ENCODE assay signal across 8 cellular contexts in genomic region chr12:104750061-104750460, GRCh38.
A peak's percentile ranks its signal among the peaks of the same experiment; 100 is the strongest.
DNase-seq lines count a peak whose midpoint lies in the region; ATAC-seq and TF ChIP-seq lines count a peak whose summit lies in the region.

No MANE protein-coding gene starts in this region.

- TF ChIP-seq CTCF in osteocyte (IDR thresholded peaks at IDR 0.05): no peak

- H3K36me3 ChIP-seq in adipocyte (ENCODE audit: control insufficient read depth, insufficient read depth, low read length, severe bottlenecking): no peaks in the 10 kb centered on the region

- no peaks in the 10 kb centered on the region for H3K27me3 Mint-ChIP-seq in activated T-cell treated with anti-CD3 and anti-CD28 coated beads, Interleukin-2, amount 50 U/mL, for 24 hours
- H3K27me3 Mint-ChIP-seq in natural killer cell treated with Interleukin-12 subunit alpha and Interleukin-12 subunit beta and Interleukin-15 and Interleukin-18, amount 100 ng/mL, for 72 hours: no peaks in the 10 kb centered on the region
- no peaks in the 10 kb centered on the region for H3K27me3 Mint-ChIP-seq in osteocyte (ENCODE audit: unreplicated experiment)
- no peaks in the 10 kb centered on the region for H3K27me3 Mint-ChIP-seq in activated naive CD4-positive, alpha-beta T cell treated with anti-CD3 and anti-CD28 coated beads for 36 hours (ENCODE audit: low read depth)

- H3K36me3 Mint-ChIP-seq in activated T-cell treated with anti-CD3 and anti-CD28 coated beads, Interleukin-2, amount 50 U/mL, for 24 hours (ENCODE audit: low read depth): no peaks in the 10 kb centered on the region
- H3K36me3 Mint-ChIP-seq in natural killer cell treated with Interleukin-12 subunit alpha and Interleukin-12 subunit beta and Interleukin-15 and Interleukin-18, amount 100 ng/mL, for 72 hours: no peaks in the 10 kb centered on the region
- H3K36me3 Mint-ChIP-seq in osteocyte (ENCODE audit: unreplicated experiment): no peaks in the 10 kb centered on the region
- no peaks in the 10 kb centered on the region for H3K36me3 Mint-ChIP-seq in activated naive CD4-positive, alpha-beta T cell treated with anti-CD3 and anti-CD28 coated beads for 36 hours (ENCODE audit: low read depth)

- no peak overlapping the region for H3K9ac ChIP-seq in adipocyte (ENCODE audit: low read length)

- CTCF ChIA-PET in activated naive CD4-positive, alpha-beta T cell treated with anti-CD3 and anti-CD28 coated beads for 36 hours (lab: Charles Lee): no interaction called here

- intact Hi-C loops in activated naive CD4-positive, alpha-beta T cell treated with anti-CD3 and anti-CD28 coated beads for 36 hours (cut with micrococcal nuclease): no loop called here

- H3K4me3 ChIP-seq in adipocyte (ENCODE audit: low read length): no peak overlapping the region

- DNase-seq in activated T-cell treated with anti-CD3 and anti-CD28 coated beads, Interleukin-2, amount 50 U/mL, for 24 hours: no peak
- DNase-seq in activated T-cell treated with anti-CD3 and anti-CD28 coated beads, Interleukin-2, amount 50 U/mL, for 1 hour: no peak
- DNase-seq in adipocyte (ENCODE audit: low read depth): peak; percentile 72
- DNase-seq in natural killer cell treated with Interleukin-12 subunit alpha and Interleukin-12 subunit beta and Interleukin-15 and Interleukin-18, amount 100 ng/mL, for 72 hours (ENCODE audit: low spot score): no peak
- no peak for DNase-seq in osteocyte (ENCODE audit: extremely low spot score, unreplicated experiment)
- no peak for DNase-seq in activated naive CD4-positive, alpha-beta T cell treated with anti-CD3 and anti-CD28 coated beads for 36 hours
- DNase-seq in HuH-7 (ENCODE audit: low spot score): no peak

- H3K9me3 Mint-ChIP-seq in activated T-cell treated with anti-CD3 and anti-CD28 coated beads, Interleukin-2, amount 50 U/mL, for 24 hours: no peaks in the 10 kb centered on the region
- H3K9me3 Mint-ChIP-seq in natural killer cell treated with Interleukin-12 subunit alpha and Interleukin-12 subunit beta and Interleukin-15 and Interleukin-18, amount 100 ng/mL, for 72 hours: no peaks in the 10 kb centered on the region
- no peaks in the 10 kb centered on the region for H3K9me3 Mint-ChIP-seq in osteocyte (ENCODE audit: unreplicated experiment)
- H3K9me3 Mint-ChIP-seq in activated naive CD4-positive, alpha-beta T cell treated with anti-CD3 and anti-CD28 coated beads for 36 hours: no peaks in the 10 kb centered on the region

- no peaks in the 10 kb centered on the region for H3K4me1 ChIP-seq in adipocyte (ENCODE audit: control insufficient read depth, insufficient read depth, low read length)

- H3K9me3 ChIP-seq in adipocyte (ENCODE audit: control insufficient read depth, low read length): no peaks in the 10 kb centered on the region

- H3K4me1 Mint-ChIP-seq in activated T-cell treated with anti-CD3 and anti-CD28 coated beads, Interleukin-2, amount 50 U/mL, for 24 hours (ENCODE audit: low read depth): peaks cover 53% of the 10 kb centered on the region
- peaks cover 76 to 79% of the 10 kb centered on the region in 2 donors for H3K4me1 Mint-ChIP-seq in natural killer cell treated with Interleukin-12 subunit alpha and Interleukin-12 subunit beta and Interleukin-15 and Interleukin-18, amount 100 ng/mL, for 72 hours (ENCODE audit: low read depth in 2 of 2)
- H3K4me1 Mint-ChIP-seq in osteocyte (ENCODE audit: unreplicated experiment): peaks cover 7% of the 10 kb centered on the region
- H3K4me1 Mint-ChIP-seq in activated naive CD4-positive, alpha-beta T cell treated with anti-CD3 and anti-CD28 coated beads for 36 hours (ENCODE audit: low read depth): peaks cover 43% of the 10 kb centered on the region

- H3K4me3 Mint-ChIP-seq in activated T-cell treated with anti-CD3 and anti-CD28 coated beads, Interleukin-2, amount 50 U/mL, for 24 hours: no peak overlapping the region
- peak overlapping the region; percentile 43 for H3K4me3 Mint-ChIP-seq in natural killer cell treated with Interleukin-12 subunit alpha and Interleukin-12 subunit beta and Interleukin-15 and Interleukin-18, amount 100 ng/mL, for 72 hours
- H3K4me3 Mint-ChIP-seq in osteocyte (ENCODE audit: unreplicated experiment): no peak overlapping the region
- no peak overlapping the region for H3K4me3 Mint-ChIP-seq in activated naive CD4-positive, alpha-beta T cell treated with anti-CD3 and anti-CD28 coated beads for 36 hours

- ATAC-seq in HG03354 (IDR thresholded peaks at IDR 0.05; ENCODE audit: poor library complexity, severe bottlenecking, unreplicated experiment): peak; percentile 64
- ATAC-seq in natural killer cell treated with Interleukin-12 subunit alpha and Interleukin-12 subunit beta and Interleukin-15 and Interleukin-18, amount 100 ng/mL, for 72 hours: peak; percentile 59 to 66

- peak overlapping the region; percentile 0 for H3K27ac Mint-ChIP-seq in activated T-cell treated with anti-CD3 and anti-CD28 coated beads, Interleukin-2, amount 50 U/mL, for 24 hours
- H3K27ac Mint-ChIP-seq in natural killer cell treated with Interleukin-12 subunit alpha and Interleukin-12 subunit beta and Interleukin-15 and Interleukin-18, amount 100 ng/mL, for 72 hours: peak overlapping the region; percentile 75 to 80
- H3K27ac Mint-ChIP-seq in osteocyte (ENCODE audit: unreplicated experiment): no peak overlapping the region
- no peak overlapping the region for H3K27ac Mint-ChIP-seq in activated naive CD4-positive, alpha-beta T cell treated with anti-CD3 and anti-CD28 coated beads for 36 hours

- H3K27me3 ChIP-seq in adipocyte (replicated peaks; ENCODE audit: control insufficient read depth, insufficient read depth, low read length): no peaks in the 10 kb centered on the region

Comparison
In these comparisons a context has a peak if more than half of its experiments do, and no peak if none do; other contexts are left out.
1. H3K27ac Mint-ChIP-seq: peak in activated T-cell treated with anti-CD3 and anti-CD28 coated beads, Interleukin-2, amount 50 U/mL, for 24 hours (single experiment) and natural killer cell treated with Interleukin-12 subunit alpha and Interleukin-12 subunit beta and Interleukin-15 and Interleukin-18, amount 100 ng/mL, for 72 hours (2 of 2); none in osteocyte (single experiment) and activated naive CD4-positive, alpha-beta T cell treated with anti-CD3 and anti-CD28 coated beads for 36 hours (single experiment).